31 cellular contexts compared by ENCODE assay signal in genomic region chr19:51861870-51862622, GRCh38.
"Had no signal": no experiment of that assay in that cellular context is flagged by ENCODE, and none has a peak within 500 bp of the region (broad histone marks: within the 10 kb centered on the region; RNA-seq: fewer than 3 reads in every experiment).

No MANE protein-coding gene starts in this region.

- H3K27me3 ChIP-seq: adrenal gland, ascending aorta, dorsolateral prefrontal cortex, gastrocnemius medialis, neural progenitor cell, transverse colon had no signal

- H3K4me3 Mint-ChIP-seq: activated CD4-positive, alpha-beta memory T cell treated with anti-CD3 and anti-CD28 coated beads for 36 hours; activated CD4-positive, alpha-beta T cell treated with anti-CD3 and anti-CD28 coated beads, Interleukin-2, amount 10 ng/mL, durations not matched to agents 24 days and 14 days; activated naive CD8-positive, alpha-beta T cell; brain; mesothelial cell of epicardium; naive thymus-derived CD8-positive, alpha-beta T cell; neural progenitor cell; stimulated activated naive B cell treated with anti-CD40 and anti-IgM and Interleukin-4, amounts not matched to agents 10 μg/mL and 1 μg/mL and 100 μg/mL, for 72 hours had no signal

- H3K9ac ChIP-seq: neural progenitor cell, parathyroid adenoma had no signal

- ATAC-seq: gastrocnemius medialis; left cardiac atrium; left ventricle myocardium superior; naive thymus-derived CD8-positive, alpha-beta T cell; psoas muscle; stimulated activated naive B cell treated with anti-CD40 and anti-IgM and Interleukin-4, amounts not matched to agents 10 μg/mL and 1 μg/mL and 100 μg/mL, for 72 hours had no signal

- H3K36me3 ChIP-seq: adrenal gland, transverse colon, WERI-Rb-1 had no signal

- H3K27ac Mint-ChIP-seq: activated CD4-positive, alpha-beta memory T cell treated with anti-CD3 and anti-CD28 coated beads for 36 hours; activated CD4-positive, alpha-beta T cell treated with anti-CD3 and anti-CD28 coated beads, Interleukin-2, amount 10 ng/mL, durations not matched to agents 24 days and 14 days; activated naive CD8-positive, alpha-beta T cell; activated T-helper 2 cell treated with anti-CD3 and anti-CD28 coated beads, Interferon-gamma antibody, Interleukin-2, Interleukin-4, amounts not matched to agents 10 μg/mL and 5 μg/mL and 100 μg/mL, durations not matched to agents 14 hours and 24 hours and 36 hours; brain; mesothelial cell of epicardium; neural progenitor cell; stimulated activated naive B cell treated with anti-CD40 and anti-IgM and Interleukin-4, amounts not matched to agents 10 μg/mL and 1 μg/mL and 100 μg/mL, for 72 hours had no signal

- H3K4me1 Mint-ChIP-seq: activated CD4-positive, alpha-beta T cell treated with anti-CD3 and anti-CD28 coated beads, Interleukin-2, amount 10 ng/mL, durations not matched to agents 24 days and 14 days; brain; mesothelial cell of epicardium; naive thymus-derived CD8-positive, alpha-beta T cell; neural progenitor cell; stimulated activated naive B cell treated with anti-CD40 and anti-IgM and Interleukin-4, amounts not matched to agents 10 μg/mL and 1 μg/mL and 100 μg/mL, for 72 hours had no signal

- H3K27ac ChIP-seq: adrenal gland, ascending aorta, coronary artery, dorsolateral prefrontal cortex, gastrocnemius medialis, neural progenitor cell, parathyroid adenoma, psoas muscle, transverse colon, WERI-Rb-1 had no signal

- DNase-seq: activated CD4-positive, alpha-beta memory T cell treated with anti-CD3 and anti-CD28 coated beads for 36 hours; activated CD4-positive, alpha-beta T cell treated with anti-CD3 and anti-CD28 coated beads, Interleukin-2, amount 10 ng/mL, durations not matched to agents 24 days and 14 days; activated CD4-positive, CD25-positive, alpha-beta regulatory T cell treated with anti-CD3 and anti-CD28 coated beads, Interleukin-2, amount 50 U/mL, for 72 hours; activated CD8-positive, alpha-beta memory T cell treated with anti-CD3 and anti-CD28 coated beads, Interleukin-2, amount 50 U/mL, for 48 hours; activated naive CD4-positive, alpha-beta T cell treated with Interleukin-2 at 50 U/mL for 16 hours; activated T-cell treated with anti-CD3 and anti-CD28 coated beads, Interleukin-2, amount 50 U/mL, for 48 hours; adrenal gland; dorsolateral prefrontal cortex; effector memory CD4-positive, alpha-beta T cell; erythroblast; gastrocnemius medialis; glutamatergic neuron; left cardiac atrium; left ventricle myocardium superior; mammary epithelial cell; naive thymus-derived CD8-positive, alpha-beta T cell; occipital lobe; psoas muscle; stimulated activated CD4-positive, alpha-beta T cell treated with anti-CD3 and anti-CD28 coated beads, Interleukin-15, amount 100 ng/mL, for 24 hours; stimulated activated CD4-positive, alpha-beta T cell treated with anti-CD3 and anti-CD28 coated beads, Interleukin-2, amount 100 ng/mL, for 24 hours; stimulated activated naive B cell treated with anti-CD40 and anti-IgM and Interleukin-4, amounts not matched to agents 10 μg/mL and 1 μg/mL and 100 μg/mL, for 72 hours; transverse colon; WERI-Rb-1 had no signal

- H3K27me3 Mint-ChIP-seq: activated CD4-positive, alpha-beta memory T cell treated with anti-CD3 and anti-CD28 coated beads for 36 hours; activated CD4-positive, alpha-beta T cell treated with anti-CD3 and anti-CD28 coated beads, Interleukin-2, amount 10 ng/mL, durations not matched to agents 24 days and 14 days; activated naive CD8-positive, alpha-beta T cell; brain; naive thymus-derived CD8-positive, alpha-beta T cell; stimulated activated naive B cell treated with anti-CD40 and anti-IgM and Interleukin-4, amounts not matched to agents 10 μg/mL and 1 μg/mL and 100 μg/mL, for 72 hours had no signal

- H3K4me3 ChIP-seq: adrenal gland, coronary artery, dorsolateral prefrontal cortex, neural progenitor cell, psoas muscle, transverse colon had no signal

- H3K4me1 ChIP-seq: adrenal gland, ascending aorta, gastrocnemius medialis, neural progenitor cell, parathyroid adenoma, psoas muscle, transverse colon had no signal
